8 cellular contexts compared by ENCODE assay signal in the genomic region with DNA sequence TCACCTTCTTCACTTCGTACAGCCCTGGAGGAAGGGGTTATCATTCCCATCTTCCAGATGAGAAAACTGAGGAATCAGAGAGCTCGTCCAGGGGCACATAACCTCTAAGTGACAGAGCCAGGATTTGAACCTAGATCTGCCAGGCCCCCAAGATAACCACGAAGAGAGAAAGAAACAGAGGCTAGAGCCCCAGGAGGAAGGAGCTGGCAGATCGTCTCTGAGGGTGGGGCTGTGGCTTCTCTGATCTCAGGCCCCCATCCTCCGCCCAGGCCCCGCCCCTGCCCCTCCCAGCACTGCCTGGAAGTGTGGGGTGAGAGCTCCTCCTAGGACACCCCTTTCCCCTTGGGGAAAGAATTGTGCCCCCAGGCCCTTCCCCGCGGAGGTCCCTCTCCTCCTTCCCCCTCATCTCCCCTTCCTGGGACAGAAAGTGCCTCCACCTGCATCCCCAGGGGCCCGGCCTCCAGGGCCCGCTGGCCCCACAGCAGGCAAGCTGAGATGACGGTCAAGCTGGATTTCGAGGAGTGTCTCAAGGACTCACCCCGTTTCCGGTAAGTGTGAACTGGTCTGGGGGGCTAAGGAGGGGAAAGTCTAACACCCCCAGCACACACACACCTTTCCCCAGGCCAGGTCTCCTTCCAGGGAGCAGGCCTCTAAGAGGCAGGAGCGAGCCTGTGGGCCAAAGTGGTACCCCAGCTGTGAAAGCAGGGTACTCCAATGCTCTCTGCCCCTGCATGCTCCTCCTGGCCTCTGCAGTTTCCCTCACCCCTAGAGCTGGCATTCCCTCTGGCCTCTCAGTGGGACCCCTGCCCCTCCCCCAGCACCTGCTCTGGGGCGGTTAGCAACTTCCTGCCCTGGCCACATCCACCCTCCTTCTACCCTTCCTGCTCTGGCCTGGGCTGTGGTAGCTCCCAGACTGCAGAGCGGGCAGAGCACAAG. TPM values are rescaled to one million over a fixed set of nuclear protein-coding genes. Genes with fewer than 3 reads are reported as not detected.
DNase-seq lines count a peak whose midpoint lies in the region; ATAC-seq and TF ChIP-seq lines count a peak whose summit lies in the region.

ACAP1 (plus strand) TSS at position 290 of the 936 bp plus-strand sequence; CDS start at position 496, 206 bp downstream.

- peak; percentile 68 for ATAC-seq in HG03280 (IDR thresholded peaks at IDR 0.05; ENCODE audit: unreplicated experiment)

- no peaks in the 10 kb centered on the region for H3K9me3 ChIP-seq in uterus

- H3K27me3 ChIP-seq in uterus = no peaks in the 10 kb centered on the region

- no peaks in the 10 kb centered on the region for H3K4me1 ChIP-seq in uterus

- TF ChIP-seq POLR2A in erythroblast (IDR thresholded peaks at IDR 0.05; ENCODE audit: low read length) = no peak
- no peak for TF ChIP-seq POLR2A in uterus (IDR thresholded peaks at IDR 0.05)

- H3K4me3 ChIP-seq in uterus = no peak within 1 kb of the TSS

- in situ Hi-C loops in GM13976 (cut with MboI; ENCODE audit: low sequenced_read_pairs, unreplicated experiment) = no loop called here

- DNase-seq in GM13976 (ENCODE audit: low spot score) (peak; percentile 87), erythroblast (lab: John Stamatoyannopoulos, UW) (peak; percentile 71 to 78), uterus (no peak), AG20443 (ENCODE audit: low spot score) (no peak), substantia nigra (lab: John Stamatoyannopoulos, UW) (no peak)
- peak; percentile 73 for DNase-seq in activated CD4-positive, alpha-beta T cell treated with anti-CD3 and anti-CD28 coated beads for 1 hour
- DNase-seq in stimulated activated CD4-positive, alpha-beta T cell treated with anti-CD3 and anti-CD28 coated beads, Interleukin-1b, Interleukin-23, amount 100 ng/mL, for 1 hour (ENCODE audit: low read depth in 2 of 2) = peak; percentile 69

- intact Hi-C loops in uterus (cut with DNase I; ENCODE audit: low total_unique reads) = no loop called here

- no peak within 1 kb of the TSS for H3K27ac ChIP-seq in uterus
- no peak within 1 kb of the TSS for H3K27ac ChIP-seq in substantia nigra (ENCODE audit: low read depth, low read length, poor library complexity, severe bottlenecking)

- TF ChIP-seq CTCF in GM13976 (IDR thresholded peaks at IDR 0.05; ENCODE audit: borderline replicate concordance, control extremely low read depth, extremely low read depth, insufficient read depth, missing control alignments) (no peak), uterus (IDR thresholded peaks at IDR 0.05) (no peak)

- H3K36me3 ChIP-seq in uterus = no peaks in the 10 kb centered on the region

RNA-seq across cellular contexts. Expression of gene ACAP1, which starts in this region (rescaled TPM):
- total RNA-seq in uterus = 10 to 100 TPM in 1 of 4 donors, 1 to 10 TPM in 2, under 1 TPM in 1; 0.29 to 11.2 (median 1.7) TPM

Comparison
In these comparisons a context has a peak if more than half of its experiments do, and no peak if none do; other contexts are left out.
1. DNase-seq: peak in GM13976 (single experiment), activated CD4-positive, alpha-beta T cell treated with anti-CD3 and anti-CD28 coated beads for 1 hour (single experiment), erythroblast (2 of 2) and stimulated activated CD4-positive, alpha-beta T cell treated with anti-CD3 and anti-CD28 coated beads, Interleukin-1b, Interleukin-23, amount 100 ng/mL, for 1 hour (2 of 2); none in uterus (0 of 2), AG20443 (single experiment) and substantia nigra (0 of 49).